7 cellular contexts compared by ENCODE assay signal in the genomic region with DNA sequence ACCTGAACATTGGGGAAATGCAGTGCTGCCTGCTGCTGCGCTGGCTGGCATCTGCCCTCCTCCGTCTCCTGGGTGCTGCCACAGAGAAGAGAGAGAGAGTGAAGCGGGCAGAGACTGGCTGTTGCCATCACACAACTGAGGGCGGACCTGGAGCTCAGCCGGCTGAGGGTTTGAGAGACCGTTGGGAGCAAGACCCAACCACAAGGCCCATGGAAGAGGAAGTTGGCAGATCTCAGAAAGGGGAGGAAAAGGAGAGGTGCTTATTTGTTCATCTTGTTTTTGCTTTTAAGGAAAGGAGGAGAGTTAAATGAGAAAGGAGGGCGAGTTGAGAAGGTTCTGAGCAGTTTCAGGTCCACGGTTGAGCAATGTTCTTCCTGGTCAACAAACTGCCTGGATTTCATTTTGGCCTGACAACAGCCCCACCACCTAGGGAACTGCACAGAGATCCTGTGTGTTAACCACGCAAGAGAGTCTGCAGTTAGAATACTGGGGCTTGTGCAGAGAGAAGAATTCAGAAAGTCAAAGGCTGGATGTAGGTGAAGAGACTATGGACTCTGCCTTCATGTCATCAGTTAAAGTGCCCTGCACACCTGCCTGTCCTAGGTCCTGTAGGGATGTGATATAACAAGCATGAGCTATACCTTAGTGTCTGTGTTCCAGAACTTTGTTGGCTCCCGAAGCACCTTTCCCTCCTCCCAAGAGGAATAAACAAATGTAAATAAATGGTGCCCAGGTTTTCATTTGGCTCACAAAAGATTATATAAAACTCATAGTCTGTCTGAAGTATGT.
A peak's percentile ranks its signal among the peaks of the same experiment; 100 is the strongest.
DNase-seq lines count a peak whose midpoint lies in the region; ATAC-seq and TF ChIP-seq lines count a peak whose summit lies in the region.

No MANE protein-coding gene starts in this region.

- H3K27ac ChIP-seq in esophagus (ENCODE audit: low read depth in 2 of 2, low read length in 1 of 2): peak overlapping the region; percentile 1 to 52

- peak; percentile 1 for TF ChIP-seq POLR2A in GM18951 (IDR thresholded peaks at IDR 0.05; ENCODE audit: extremely low read depth, insufficient read depth, insufficient read length)

- WGBS in esophagus, 2 donors: 76 to 78% methylated on average over 10 of the region's 10 CpGs

- H3K4me3 ChIP-seq in esophagus (ENCODE audit: low read depth in 1 of 2, low read length in 2 of 2): no peak overlapping the region

- peaks cover 0 to 4% of the 10 kb centered on the region in 2 donors for H3K36me3 ChIP-seq in esophagus (ENCODE audit: control insufficient read depth in 2 of 2, insufficient read depth in 2 of 2, low read length in 1 of 2)

- no peaks in the 10 kb centered on the region for H3K27me3 ChIP-seq in esophagus (ENCODE audit: control insufficient read depth in 1 of 2, insufficient read depth in 2 of 2, low read length in 2 of 2)

- intact Hi-C loops in sciatic nerve (cut with DNase I): no loop called here

- in situ Hi-C loops in GM18951 (cut with MboI; ENCODE audit: low sequenced_read_pairs, unreplicated experiment): no loop called here

- peak; percentile 47 for ATAC-seq in sciatic nerve
- no peak for ATAC-seq in activated CD4-positive, CD25-positive, alpha-beta regulatory T cell treated with anti-CD3 and anti-CD28 coated beads, Interleukin-2, amount 50 U/mL, for 24 hours
- ATAC-seq in HG02981 (IDR thresholded peaks at IDR 0.05; ENCODE audit: unreplicated experiment): no peak

- peaks cover 3% of the 10 kb centered on the region in 2 donors for H3K4me1 ChIP-seq in esophagus (ENCODE audit: control insufficient read depth in 2 of 2, insufficient read depth in 2 of 2, low read length in 1 of 2)

- peak; percentile 89 to 92 for DNase-seq in NOMO-1 (lab: John Stamatoyannopoulos, UW; ENCODE audit: unreplicated experiment in 2 of 2)
- DNase-seq in sciatic nerve (ENCODE audit: low spot score): no peak
- DNase-seq in NCI-H510A treated with DMSO at 0.1 percent for 48 hours (lab: John Stamatoyannopoulos, UW): no peak

- H3K9me3 ChIP-seq in esophagus (ENCODE audit: control insufficient read depth in 2 of 2, insufficient read depth in 1 of 2, low read depth in 1 of 2, low read length in 1 of 2): no peaks in the 10 kb centered on the region

Comparison
In these comparisons a context has a peak if more than half of its experiments do, and no peak if none do; other contexts are left out.
1. DNase-seq: peak in NOMO-1 (2 of 2); none in sciatic nerve (single experiment) and NCI-H510A treated with DMSO at 0.1 percent for 48 hours (single experiment).